1 cellular context compared by ENCODE assay signal in the genomic region with DNA sequence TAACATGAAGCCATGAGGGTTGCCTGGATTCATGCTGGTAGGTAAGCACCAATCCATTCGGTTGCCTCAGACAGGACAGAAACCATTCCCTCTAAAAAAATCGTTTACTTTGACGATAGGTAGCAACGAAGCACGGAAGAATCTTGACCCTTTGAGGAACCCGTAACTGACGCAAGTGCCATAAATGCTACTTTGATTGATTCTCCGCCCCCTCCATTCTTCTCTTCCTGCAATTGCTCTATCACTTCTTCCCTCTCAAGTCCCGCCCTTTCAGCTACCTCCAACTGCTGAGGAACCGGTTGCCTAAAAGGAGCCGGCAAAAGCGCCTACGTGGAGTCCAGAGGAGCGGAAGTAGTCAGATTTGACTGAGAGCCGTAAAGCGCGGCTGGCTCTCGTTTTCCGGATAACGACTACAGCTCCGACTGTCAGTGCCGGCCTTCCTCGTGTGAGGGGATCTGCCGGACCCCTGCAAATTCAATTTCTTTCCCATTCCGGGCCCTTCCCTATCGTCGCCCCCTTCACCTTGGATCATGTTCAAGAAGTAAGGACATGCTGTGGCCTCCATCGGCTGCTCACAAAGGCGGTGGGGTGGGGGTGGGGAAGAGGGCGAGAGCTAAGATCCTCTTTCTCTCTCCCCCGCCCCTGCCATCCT.
TF ChIP-seq lines count a peak whose summit lies in the region.

A gene with protein sequence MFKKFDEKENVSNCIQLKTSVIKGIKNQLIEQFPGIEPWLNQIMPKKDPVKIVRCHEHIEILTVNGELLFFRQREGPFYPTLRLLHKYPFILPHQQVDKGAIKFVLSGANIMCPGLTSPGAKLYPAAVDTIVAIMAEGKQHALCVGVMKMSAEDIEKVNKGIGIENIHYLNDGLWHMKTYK (plus strand): TSS at position 395 of the 652 bp plus-strand sequence. CDS start 136 bp downstream, at position 531.

TF ChIP-seq in H1, 55 proteins besides CTCF, POLR2A, EP300 and RAD21:
- peak; percentile 85 for TF ChIP-seq EGR1 (IDR thresholded peaks at IDR 0.05; ENCODE audit: borderline replicate concordance, low read depth, low read length)
- TF ChIP-seq HDAC6 (IDR thresholded peaks at IDR 0.05; ENCODE audit: low read depth, low read length) = no peak
- TF ChIP-seq BACH1 (IDR thresholded peaks at IDR 0.05; ENCODE audit: low read length) = no peak
- TF ChIP-seq, protein P1, sequence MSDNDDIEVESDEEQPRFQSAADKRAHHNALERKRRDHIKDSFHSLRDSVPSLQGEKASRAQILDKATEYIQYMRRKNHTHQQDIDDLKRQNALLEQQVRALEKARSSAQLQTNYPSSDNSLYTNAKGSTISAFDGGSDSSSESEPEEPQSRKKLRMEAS (IDR thresholded peaks at IDR 0.05) = peak; percentile 29; the same call in 1 of the 2 replicates
- no peak for TF ChIP-seq RNF2 (IDR thresholded peaks at IDR 0.05; ENCODE audit: borderline replicate concordance, low read depth, low read length, missing control alignments, poor library complexity, severe bottlenecking)
- TF ChIP-seq CEBPB (IDR thresholded peaks at IDR 0.05; ENCODE audit: low read depth, low read length) = 0 out of 2 replicates have a peak, but pooled peaks have one; percentile 9
- 0 out of 2 replicates have a peak, but pooled peaks have one; percentile 10 for TF ChIP-seq PHF8 (conservative IDR thresholded peaks at IDR 0.05; ENCODE audit: low read depth, low read length)
- peak; percentile 72 for TF ChIP-seq SAP30 (IDR thresholded peaks at IDR 0.05; ENCODE audit: insufficient read depth, insufficient replicate concordance, low read length)
- 0 out of 2 replicates have a peak, but pooled peaks have one; percentile 48 for TF ChIP-seq TBP (IDR thresholded peaks at IDR 0.05; ENCODE audit: low read depth, low read length)
- TF ChIP-seq ASH2L (IDR thresholded peaks at IDR 0.05; ENCODE audit: low read length) = peak; percentile 18
- no peak for TF ChIP-seq KDM1A (IDR thresholded peaks at IDR 0.05; ENCODE audit: borderline replicate concordance, low read length)
- no peak for TF ChIP-seq MAFK (IDR thresholded peaks at IDR 0.05; ENCODE audit: low read depth, low read length)
- TF ChIP-seq CREB1 (IDR thresholded peaks at IDR 0.05) = peak; percentile 24; the same call in 1 of the 2 replicates
- peak; percentile 37; the same call in 1 of the 2 replicates for TF ChIP-seq POLR2AphosphoS5 (IDR thresholded peaks at IDR 0.05; ENCODE audit: low read depth, low read length)
- peak; percentile 75 to 84; a peak in 3 of 4 replicates for TF ChIP-seq SIN3A (conservative IDR thresholded peaks at IDR 0.05 in 1 of 2, IDR thresholded peaks at IDR 0.05 in 1 of 2; ENCODE audit: low read depth in 1 of 2, low read length in 2 of 2)
- peak; percentile 71 for TF ChIP-seq TAF1 (IDR thresholded peaks at IDR 0.05; ENCODE audit: low read depth, low read length)
